Comparison of ENCODE assay signal across 31 cellular contexts in genomic region chr7:17132726-17133125, GRCh38.
A peak's percentile ranks its signal among the peaks of the same experiment; 100 is the strongest.
DNase-seq lines count a peak whose midpoint lies in the region; ATAC-seq and TF ChIP-seq lines count a peak whose summit lies in the region.
"Had no signal": no experiment of that assay in that cellular context is flagged by ENCODE, and none has a peak within 500 bp of the region (broad histone marks: within the 10 kb centered on the region; RNA-seq: fewer than 3 reads in every experiment).

No MANE protein-coding gene starts in this region.

- CTCF ChIA-PET in HEK293T (lab: Yijun Ruan, JAX): no interaction called here
- CTCF ChIA-PET in activated naive CD4-positive, alpha-beta T cell treated with anti-CD3 and anti-CD28 coated beads, Interleukin-2, amount 10 ng/mL, durations not matched to agents 7 days and 5 days (lab: Charles Lee): no interaction called here

- H3K27ac Mint-ChIP-seq in activated T-cell treated with anti-CD3 and anti-CD28 coated beads, Interleukin-2, amount 50 U/mL, for 72 hours: no peak overlapping the region
- H3K27ac Mint-ChIP-seq in activated naive CD4-positive, alpha-beta T cell treated with anti-CD3 and anti-CD28 coated beads, Interleukin-2, amount 10 ng/mL, durations not matched to agents 7 days and 5 days: no peak overlapping the region
- H3K27ac Mint-ChIP-seq: activated naive CD8-positive, alpha-beta T cell; CD8-positive, alpha-beta T cell; IgD-negative memory B cell; memory B cell; neural progenitor cell had no signal

- 69 to 89% methylated on average over 3 of the region's 3 CpGs for WGBS in upper lobe of left lung, 2 donors

- H3K4me1 Mint-ChIP-seq in activated T-cell treated with anti-CD3 and anti-CD28 coated beads, Interleukin-2, amount 50 U/mL, for 72 hours (ENCODE audit: low read depth): peaks cover 65% of the 10 kb centered on the region
- H3K4me1 Mint-ChIP-seq in activated naive CD4-positive, alpha-beta T cell treated with anti-CD3 and anti-CD28 coated beads, Interleukin-2, amount 10 ng/mL, durations not matched to agents 7 days and 5 days: peaks cover 59% of the 10 kb centered on the region

- H3K4me3 Mint-ChIP-seq in activated T-cell treated with anti-CD3 and anti-CD28 coated beads, Interleukin-2, amount 50 U/mL, for 72 hours: no peak overlapping the region
- H3K4me3 Mint-ChIP-seq in activated naive CD4-positive, alpha-beta T cell treated with anti-CD3 and anti-CD28 coated beads, Interleukin-2, amount 10 ng/mL, durations not matched to agents 7 days and 5 days: no peak overlapping the region
- H3K4me3 Mint-ChIP-seq: activated naive CD8-positive, alpha-beta T cell; CD8-positive, alpha-beta T cell; IgD-negative memory B cell; memory B cell; neural progenitor cell had no signal

- H3K27me3 Mint-ChIP-seq in activated T-cell treated with anti-CD3 and anti-CD28 coated beads, Interleukin-2, amount 50 U/mL, for 72 hours (ENCODE audit: low read depth): no peaks in the 10 kb centered on the region
- H3K27me3 Mint-ChIP-seq in activated naive CD4-positive, alpha-beta T cell treated with anti-CD3 and anti-CD28 coated beads, Interleukin-2, amount 10 ng/mL, durations not matched to agents 7 days and 5 days: no peaks in the 10 kb centered on the region
- H3K27me3 Mint-ChIP-seq: activated naive CD8-positive, alpha-beta T cell; IgD-negative memory B cell; memory B cell had no signal

- H3K9me3 Mint-ChIP-seq in activated T-cell treated with anti-CD3 and anti-CD28 coated beads, Interleukin-2, amount 50 U/mL, for 72 hours: peaks cover 0 to 2% of the 10 kb centered on the region in 2 donors
- H3K9me3 Mint-ChIP-seq in activated naive CD4-positive, alpha-beta T cell treated with anti-CD3 and anti-CD28 coated beads, Interleukin-2, amount 10 ng/mL, durations not matched to agents 7 days and 5 days: peaks cover 16% of the 10 kb centered on the region
- H3K9me3 Mint-ChIP-seq: CD8-positive, alpha-beta T cell; IgD-negative memory B cell; memory B cell; neural progenitor cell had no signal

- H3K9me3 ChIP-seq in upper lobe of left lung: no peaks in the 10 kb centered on the region
- H3K9me3 ChIP-seq: A549, BE2C, colonic mucosa, left lung, Peyer's patch, tibial artery had no signal

- POLR2A ChIA-PET in HEK293T (lab: Yijun Ruan, JAX): no interaction called here

- TF ChIP-seq CTCF in fibroblast of mammary gland (conservative IDR thresholded peaks at IDR 0.05; ENCODE audit: control insufficient read depth, insufficient read depth, low read depth, low read length) (no peak), upper lobe of left lung (IDR thresholded peaks at IDR 0.05) (no peak)

- H3K36me3 Mint-ChIP-seq in activated T-cell treated with anti-CD3 and anti-CD28 coated beads, Interleukin-2, amount 50 U/mL, for 72 hours (ENCODE audit: insufficient read depth in 2 of 2): peaks cover 0 to 1% of the 10 kb centered on the region in 2 donors
- peaks cover 19% of the 10 kb centered on the region for H3K36me3 Mint-ChIP-seq in activated naive CD4-positive, alpha-beta T cell treated with anti-CD3 and anti-CD28 coated beads, Interleukin-2, amount 10 ng/mL, durations not matched to agents 7 days and 5 days
- H3K36me3 Mint-ChIP-seq: CD8-positive, alpha-beta T cell; memory B cell; neural progenitor cell had no signal

- no peak for TF ChIP-seq POLR2A in upper lobe of left lung (IDR thresholded peaks at IDR 0.05)

- H3K36me3 ChIP-seq in upper lobe of left lung: no peaks in the 10 kb centered on the region
- H3K36me3 ChIP-seq: BE2C, colonic mucosa, left lung, neural progenitor cell, Peyer's patch, tibial artery had no signal

- no peak for TF ChIP-seq EP300 in upper lobe of left lung (IDR thresholded peaks at IDR 0.05)

- DNase-seq in NCI-H345 (lab: John Stamatoyannopoulos, UW) (peak; percentile 16), NCI-H345 treated with DMSO at 0.1 percent for 48 hours (lab: John Stamatoyannopoulos, UW; ENCODE audit: unreplicated experiment) (no peak), HEK293T (ENCODE audit: extremely low spot score) (no peak), fibroblast of mammary gland (ENCODE audit: low read depth) (peak; percentile 84), skeletal muscle cell (ENCODE audit: low read depth) (peak; percentile 85), upper lobe of left lung (no peak)
- no peak for DNase-seq in activated T-cell treated with anti-CD3 and anti-CD28 coated beads, Interleukin-2, amount 50 U/mL, for 72 hours
- no peak for DNase-seq in activated naive CD4-positive, alpha-beta T cell treated with anti-CD3 and anti-CD28 coated beads, Interleukin-2, amount 10 ng/mL, durations not matched to agents 7 days and 5 days
- DNase-seq: activated CD4-positive, alpha-beta T cell treated with anti-CD3 and anti-CD28 coated beads for 4 hours; aorta; BE2C; CD8-positive, alpha-beta T cell; colonic mucosa; DMS79 treated with DMSO at 0.1 percent for 48 hours; effector CD4-positive, alpha-beta T cell; GDM1; HCEC 1CT; NCI-H1694 treated with DMSO at 0.1 percent for 48 hours; NCI-H526; Peyer's patch; right cardiac atrium; SIG-M5; stimulated activated CD4-positive, alpha-beta T cell treated with anti-CD3 and anti-CD28 coated beads, Interleukin-2, amount 100 ng/mL, for 48 hours; tibial artery had no signal

- no peak for ATAC-seq in activated T-cell treated with anti-CD3 and anti-CD28 coated beads, Interleukin-2, amount 50 U/mL, for 72 hours (replicated peaks in 1 of 2)
- no peak for ATAC-seq in upper lobe of left lung (ENCODE audit: low FRiP score in 2 of 2)
- ATAC-seq: A549; CD8-positive, alpha-beta T cell; left lung; right cardiac atrium had no signal

- H3K4me1 ChIP-seq in upper lobe of left lung: peaks cover 5 to 8% (median 6%) of the 10 kb centered on the region in 4 donors
- H3K4me1 ChIP-seq: BE2C, colonic mucosa, Peyer's patch, tibial artery had no signal

- H3K4me3 ChIP-seq in fibroblast of mammary gland (ENCODE audit: control insufficient read depth, low read depth, low read length) (no peak overlapping the region), skeletal muscle cell (ENCODE audit: low read depth, low read length) (no peak overlapping the region), upper lobe of left lung (no peak overlapping the region)
- H3K4me3 ChIP-seq: A549, colonic mucosa, left lung, neural progenitor cell, Peyer's patch, tibial artery had no signal

- no peak overlapping the region for H3K27ac ChIP-seq in upper lobe of left lung
- H3K27ac ChIP-seq: colonic mucosa, epithelial cell of prostate, left lung, neural progenitor cell, Peyer's patch, tibial artery had no signal

- H3K27me3 ChIP-seq in upper lobe of left lung: no peaks in the 10 kb centered on the region
- H3K27me3 ChIP-seq: BE2C, colonic mucosa, left lung, neural progenitor cell, Peyer's patch, tibial artery had no signal

TF ChIP-seq in HEK293T, 16 proteins besides CTCF, POLR2A, EP300 and RAD21:
- TF ChIP-seq HDGF (IDR thresholded peaks at IDR 0.05; ENCODE audit: borderline replicate concordance) (no peak), TARDBP (IDR thresholded peaks at IDR 0.05) (no peak)
- TF ChIP-seq, protein P1, sequence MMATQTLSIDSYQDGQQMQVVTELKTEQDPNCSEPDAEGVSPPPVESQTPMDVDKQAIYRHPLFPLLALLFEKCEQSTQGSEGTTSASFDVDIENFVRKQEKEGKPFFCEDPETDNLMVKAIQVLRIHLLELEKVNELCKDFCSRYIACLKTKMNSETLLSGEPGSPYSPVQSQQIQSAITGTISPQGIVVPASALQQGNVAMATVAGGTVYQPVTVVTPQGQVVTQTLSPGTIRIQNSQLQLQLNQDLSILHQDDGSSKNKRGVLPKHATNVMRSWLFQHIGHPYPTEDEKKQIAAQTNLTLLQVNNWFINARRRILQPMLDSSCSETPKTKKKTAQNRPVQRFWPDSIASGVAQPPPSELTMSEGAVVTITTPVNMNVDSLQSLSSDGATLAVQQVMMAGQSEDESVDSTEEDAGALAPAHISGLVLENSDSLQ (IDR thresholded peaks at IDR 0.05): peak; percentile 43

Comparison
In these comparisons a context has a peak if more than half of its experiments do, and no peak if none do; other contexts are left out.
1. DNase-seq: peak in NCI-H345 (single experiment), fibroblast of mammary gland (single experiment) and skeletal muscle cell (single experiment); none in NCI-H345 treated with DMSO at 0.1 percent for 48 hours (single experiment), HEK293T (single experiment), activated T-cell treated with anti-CD3 and anti-CD28 coated beads, Interleukin-2, amount 50 U/mL, for 72 hours (0 of 2), activated naive CD4-positive, alpha-beta T cell treated with anti-CD3 and anti-CD28 coated beads, Interleukin-2, amount 10 ng/mL, durations not matched to agents 7 days and 5 days (single experiment) and upper lobe of left lung (0 of 2).